Comparison of ENCODE assay signal across 24 cellular contexts in genomic region chr2:152383702-152384101, GRCh38. TPM values are rescaled to one million over a fixed set of nuclear protein-coding genes. Genes with fewer than 3 reads are reported as not detected.
DNase-seq lines count a peak whose midpoint lies in the region; ATAC-seq, FAIRE-seq and TF ChIP-seq lines count a peak whose summit lies in the region.
"Had no signal": no experiment of that assay in that cellular context is flagged by ENCODE, and none has a peak within 500 bp of the region (broad histone marks: within the 10 kb centered on the region; RNA-seq: fewer than 3 reads in every experiment).

No MANE protein-coding gene starts in this region.

- TF ChIP-seq CTCF in astrocyte (IDR thresholded peaks at IDR 0.05; ENCODE audit: insufficient read depth, low read depth, low read length) (no peak), fibroblast of villous mesenchyme (IDR thresholded peaks at IDR 0.05; ENCODE audit: insufficient read depth, low read depth, low read length) (no peak), transverse colon (IDR thresholded peaks at IDR 0.05) (no peak)

- peaks cover 11% of the 10 kb centered on the region for H3K4me1 Mint-ChIP-seq in astrocyte (ENCODE audit: low read depth, unreplicated experiment)

- FAIRE-seq in astrocyte (lab: Jason Lieb, UNC): no peak
- FAIRE-seq: A204.1, GM18507, H1 had no signal

- peaks cover 72% of the 10 kb centered on the region for H4K20me1 ChIP-seq in astrocyte (ENCODE audit: insufficient read depth, low read length)

- H3K36me3 ChIP-seq in astrocyte (ENCODE audit: insufficient read depth, low read length) (no peaks in the 10 kb centered on the region), transverse colon (no peaks in the 10 kb centered on the region)

- ATAC-seq in HG03097 (IDR thresholded peaks at IDR 0.05; ENCODE audit: low FRiP score, unreplicated experiment) (no peak), GM21390 (IDR thresholded peaks at IDR 0.05; ENCODE audit: unreplicated experiment) (no peak)
- ATAC-seq: CD8-positive, alpha-beta T cell had no signal

- no peak overlapping the region for H3K9ac ChIP-seq in astrocyte (ENCODE audit: low read length)

- H3K27ac Mint-ChIP-seq in astrocyte (ENCODE audit: unreplicated experiment): no peak overlapping the region
- H3K27ac Mint-ChIP-seq: B cell; CD8-positive, alpha-beta T cell had no signal

- peak; percentile 67 for DNase-seq in EH (ENCODE audit: low read depth)
- DNase-seq in HCEC 1CT: peak; percentile 81
- DNase-seq in astrocyte (ENCODE audit: low read depth): peak; percentile 16
- DNase-seq in fibroblast of villous mesenchyme (ENCODE audit: low read depth): peak; percentile 60
- DNase-seq in transverse colon: no peak
- no peak for DNase-seq in kidney glomerular epithelial cell (lab: John Stamatoyannopoulos, UW)
- DNase-seq: Caco-2; CD8-positive, alpha-beta T cell; Karpas-422; NCI-H1092 treated with DMSO at 0.1 percent for 48 hours; NCI-H1436 treated with DMSO at 0.1 percent for 48 hours; NCI-H187 treated with DMSO at 0.1 percent for 48 hours; NCI-H2171 treated with DMSO at 0.1 percent for 48 hours; NCI-H345; NCI-H510A treated with DMSO at 0.1 percent for 48 hours; NCI-H748 treated with DMSO at 0.1 percent for 48 hours had no signal

- H3K27ac ChIP-seq in astrocyte (ENCODE audit: low read depth, low read length): no peak overlapping the region
- no peak overlapping the region for H3K27ac ChIP-seq in transverse colon
- H3K27ac ChIP-seq: C4-2B, HL-60 had no signal

- H3K27me3 ChIP-seq in astrocyte (ENCODE audit: insufficient read depth, low read length): no peaks in the 10 kb centered on the region
- H3K27me3 ChIP-seq in transverse colon: no peaks in the 10 kb centered on the region

- TF ChIP-seq EP300 in transverse colon (IDR thresholded peaks at IDR 0.05; ENCODE audit: low read depth): no peak

- H3K4me1 ChIP-seq in astrocyte (ENCODE audit: insufficient read depth, low read length) (no peaks in the 10 kb centered on the region), transverse colon (peaks cover 0 to 8% (median 2%) of the 10 kb centered on the region in 4 donors)

- intact Hi-C loops in transverse colon (cut with DNase I; ENCODE audit: low total_unique reads): no loop called here

- no peaks in the 10 kb centered on the region for H3K9me3 ChIP-seq in astrocyte (ENCODE audit: insufficient read depth, low read depth, low read length)
- H3K9me3 ChIP-seq in transverse colon: no peaks in the 10 kb centered on the region
- H3K9me3 ChIP-seq: Caco-2 had no signal

- H3K4me3 ChIP-seq in astrocyte (ENCODE audit: insufficient read depth, low read depth, low read length): no peak overlapping the region
- no peak overlapping the region for H3K4me3 ChIP-seq in fibroblast of villous mesenchyme (ENCODE audit: low read depth, low read length)
- no peak overlapping the region for H3K4me3 ChIP-seq in transverse colon

- H3K27me3 Mint-ChIP-seq in astrocyte (ENCODE audit: low read depth, unreplicated experiment): no peaks in the 10 kb centered on the region
- H3K27me3 Mint-ChIP-seq: B cell had no signal

- TF ChIP-seq POLR2A in transverse colon (IDR thresholded peaks at IDR 0.05): no peak

- H3K4me2 ChIP-seq in astrocyte (ENCODE audit: low read length): no peak overlapping the region

- H3K4me3 Mint-ChIP-seq in astrocyte (ENCODE audit: unreplicated experiment): no peak overlapping the region
- H3K4me3 Mint-ChIP-seq: B cell; CD8-positive, alpha-beta T cell had no signal

- no peak overlapping the region for H2AFZ ChIP-seq in astrocyte (ENCODE audit: low read depth, low read length)

- H3K36me3 Mint-ChIP-seq in astrocyte (ENCODE audit: low read depth, unreplicated experiment): no peaks in the 10 kb centered on the region
- H3K36me3 Mint-ChIP-seq: CD8-positive, alpha-beta T cell had no signal

- peaks cover 86% of the 10 kb centered on the region for H3K79me2 ChIP-seq in astrocyte (ENCODE audit: insufficient read depth, low read length)

- H3K9me3 Mint-ChIP-seq in astrocyte (ENCODE audit: unreplicated experiment): no peaks in the 10 kb centered on the region
- H3K9me3 Mint-ChIP-seq: CD8-positive, alpha-beta T cell had no signal

- in situ Hi-C loops in transverse colon (cut with MboI; ENCODE audit: low pct_ligation_motif_present in 1 of 4, low pct_unique_long_range_greater_than_20kb in 1 of 4, low sequenced_read_pairs in 3 of 4): no loop called here

RNA-seq across cellular contexts. Expression of gene FMNL2, which starts 48.7 kb away (rescaled TPM):
- total RNA-seq in astrocyte (29.1 and 34.3 TPM in 2 replicates), fibroblast of villous mesenchyme (17.3 and 20.0 TPM in 2 replicates), transverse colon (10 to 100 TPM in 3 of 4 donors, 1 to 10 TPM in 1; 9.2 to 31.4 (median 23.9) TPM)

Comparison
In these comparisons a context has a peak if more than half of its experiments do, and no peak if none do; other contexts are left out.
1. DNase-seq: peak in EH (single experiment), HCEC 1CT (single experiment), astrocyte (single experiment) and fibroblast of villous mesenchyme (single experiment); none in transverse colon (single experiment) and kidney glomerular epithelial cell (single experiment).